In the genomic region with DNA sequence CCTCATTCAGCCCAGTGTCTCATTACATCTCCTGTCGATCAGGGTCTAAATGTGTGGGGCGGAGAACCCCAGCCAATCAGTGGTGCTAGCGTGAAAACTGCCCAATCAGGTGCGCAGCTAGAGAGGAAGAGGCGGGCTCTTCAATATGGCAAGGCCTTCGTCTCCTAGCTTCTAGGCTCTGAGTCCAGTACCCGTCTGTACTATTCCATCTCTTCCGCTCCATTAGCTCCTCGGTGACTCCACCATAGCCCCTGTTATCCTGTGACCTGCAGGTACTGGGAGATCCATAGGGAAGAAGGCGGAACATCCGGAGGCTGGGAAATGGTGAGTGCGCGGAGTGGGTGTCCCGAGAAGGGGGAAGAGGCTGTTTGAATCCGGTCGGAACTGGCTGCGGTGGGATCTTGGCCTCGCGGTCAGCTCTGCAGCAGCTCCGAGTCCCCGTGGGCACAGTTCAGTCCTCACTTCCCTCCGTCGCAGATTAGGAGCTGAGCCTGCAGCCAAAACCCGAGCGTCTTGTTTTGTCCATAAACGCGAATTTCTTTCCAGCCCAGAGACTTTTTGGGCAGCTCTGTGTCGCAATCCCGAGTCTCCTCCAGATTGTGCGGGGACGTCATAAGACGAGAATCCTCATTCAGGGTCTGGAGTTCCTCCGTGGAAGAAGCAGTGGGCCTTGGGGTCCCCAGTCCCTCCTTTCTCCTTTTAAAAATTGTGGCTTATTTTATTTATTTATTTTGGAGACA, we compare ENCODE assay signal across 8 cellular contexts. TPM values are rescaled to one million over a fixed set of nuclear protein-coding genes. Genes with fewer than 3 reads are reported as not detected.
DNase-seq lines count a peak whose midpoint lies in the region; ATAC-seq and TF ChIP-seq lines count a peak whose summit lies in the region.

Gene ZNF727, plus strand, starts transcription at position 134 of the 740 bp plus-strand sequence. Its CDS starts 188 bp downstream, at position 322.

- H3K4me1 ChIP-seq in SK-N-SH (ENCODE audit: control insufficient read depth in 1 of 2, insufficient read depth in 2 of 2, low read depth in 1 of 2, low read length in 1 of 2), result no peaks in the 10 kb centered on the region; a peak in 1 of 4 replicates

- no peak for TF ChIP-seq RAD21 in SK-N-SH (IDR thresholded peaks at IDR 0.05; ENCODE audit: low read length)

- H3K9me2 ChIP-seq in SK-N-SH, result peaks cover 7% of the 10 kb centered on the region; the same call in 1 of the 2 replicates

- no peaks in the 10 kb centered on the region for H4K20me1 ChIP-seq in SK-N-SH (ENCODE audit: insufficient read depth)

- H3K27me3 ChIP-seq in SK-N-SH (ENCODE audit: insufficient read depth), result no peaks in the 10 kb centered on the region

- no peak within 1 kb of the TSS for H3K9ac ChIP-seq in SK-N-SH

- WGBS in SK-N-SH (ENCODE audit: low lambda C conversion rate), result 4% methylated on average over 33 of the region's 33 CpGs

- H3F3A ChIP-seq in SK-N-SH (replicated peaks; ENCODE audit: insufficient read depth), result no peaks in the 10 kb centered on the region

- CTCF ChIA-PET in SK-N-SH (lab: Yijun Ruan, JAX), result no interaction called here

- no peak within 1 kb of the TSS for H3K4me2 ChIP-seq in SK-N-SH

- POLR2A ChIA-PET in SK-N-SH (lab: Yijun Ruan, JAX), result no interaction called here

- DNase-seq in SK-N-SH, result peak; percentile 67
- peak in 57 of 58 donors; percentile 22 to 92 (median 71) for DNase-seq in anterior cingulate cortex (lab: John Stamatoyannopoulos, UW)
- peak; percentile 91 for DNase-seq in midbrain (lab: John Stamatoyannopoulos, UW)
- peak; percentile 95 for DNase-seq in superior temporal gyrus (ENCODE audit: extremely low spot score)
- DNase-seq in amniotic stem cell (lab: John Stamatoyannopoulos, UW), result no peak

- H2AFZ ChIP-seq in SK-N-SH (ENCODE audit: low read depth), result no peak within 1 kb of the TSS

- H3K9me3 ChIP-seq in SK-N-SH, result peaks cover 11% of the 10 kb centered on the region

- no peaks in the 10 kb centered on the region for H3K36me3 ChIP-seq in SK-N-SH (replicated peaks in 1 of 2; ENCODE audit: control insufficient read depth in 1 of 2, insufficient read depth in 2 of 2, low read length in 1 of 2)

- TF ChIP-seq EP300 in SK-N-SH (IDR thresholded peaks at IDR 0.05; ENCODE audit: borderline replicate concordance in 1 of 2, low read depth in 1 of 2, low read length in 1 of 2), result no peak

- no peak for TF ChIP-seq CTCF in SK-N-SH (IDR thresholded peaks at IDR 0.05)

- H3K4me3 ChIP-seq in SK-N-SH (ENCODE audit: low read depth in 2 of 2, low read length in 1 of 2), result peak within 1 kb of the TSS in 1 of 2 experiments; percentile 30; a peak in 2 of 4 replicates

- peak within 1 kb of the TSS in 1 of 2 experiments; percentile 65; a peak in 2 of 4 replicates for H3K27ac ChIP-seq in SK-N-SH (ENCODE audit: low read depth in 2 of 2, low read length in 1 of 2)

- H3K79me2 ChIP-seq in SK-N-SH (ENCODE audit: insufficient read depth), result no peaks in the 10 kb centered on the region

- ATAC-seq in SK-N-SH treated with all-trans-retinoic acid at 6 μM for 48 hours (no peak), HG02973 (IDR thresholded peaks at IDR 0.05; ENCODE audit: unreplicated experiment) (no peak), GM21515 (IDR thresholded peaks at IDR 0.05; ENCODE audit: unreplicated experiment) (no peak)

TF ChIP-seq in SK-N-SH, 30 proteins besides CTCF, POLR2A, EP300 and RAD21:
- TF ChIP-seq SIN3A (IDR thresholded peaks at IDR 0.05; ENCODE audit: borderline replicate concordance, low read depth, low read length), result no peak

TF ChIP-seq in SK-N-SH treated with all-trans-retinoic acid at 6 μM for 48 hours, 23 proteins besides CTCF, POLR2A, EP300 and RAD21:
- TF ChIP-seq TCF4 (CRISPR knock-in tag; IDR thresholded peaks at IDR 0.05; ENCODE audit: borderline replicate concordance) (no peak), GLIS3 (CRISPR knock-in tag; IDR thresholded peaks at IDR 0.05) (no peak), ZNF70 (CRISPR knock-in tag; IDR thresholded peaks at IDR 0.05) (no peak), TOX (CRISPR knock-in tag; IDR thresholded peaks at IDR 0.05; ENCODE audit: borderline replicate concordance) (no peak), ESRRG (CRISPR knock-in tag; IDR thresholded peaks at IDR 0.05) (no peak), ISL1 (CRISPR knock-in tag; IDR thresholded peaks at IDR 0.05) (no peak), ZNF565 (CRISPR knock-in tag; conservative IDR thresholded peaks at IDR 0.05; ENCODE audit: low read depth) (no peak), ARNTL (CRISPR knock-in tag; IDR thresholded peaks at IDR 0.05; ENCODE audit: borderline replicate concordance, low read depth) (no peak), ZC3H10 (CRISPR knock-in tag; IDR thresholded peaks at IDR 0.05) (no peak), ZNF8 (CRISPR knock-in tag; IDR thresholded peaks at IDR 0.05) (no peak), PPARA (CRISPR knock-in tag; IDR thresholded peaks at IDR 0.05; ENCODE audit: borderline replicate concordance) (no peak), RARB (CRISPR knock-in tag; IDR thresholded peaks at IDR 0.05) (no peak)
- TF ChIP-seq, protein P1, sequence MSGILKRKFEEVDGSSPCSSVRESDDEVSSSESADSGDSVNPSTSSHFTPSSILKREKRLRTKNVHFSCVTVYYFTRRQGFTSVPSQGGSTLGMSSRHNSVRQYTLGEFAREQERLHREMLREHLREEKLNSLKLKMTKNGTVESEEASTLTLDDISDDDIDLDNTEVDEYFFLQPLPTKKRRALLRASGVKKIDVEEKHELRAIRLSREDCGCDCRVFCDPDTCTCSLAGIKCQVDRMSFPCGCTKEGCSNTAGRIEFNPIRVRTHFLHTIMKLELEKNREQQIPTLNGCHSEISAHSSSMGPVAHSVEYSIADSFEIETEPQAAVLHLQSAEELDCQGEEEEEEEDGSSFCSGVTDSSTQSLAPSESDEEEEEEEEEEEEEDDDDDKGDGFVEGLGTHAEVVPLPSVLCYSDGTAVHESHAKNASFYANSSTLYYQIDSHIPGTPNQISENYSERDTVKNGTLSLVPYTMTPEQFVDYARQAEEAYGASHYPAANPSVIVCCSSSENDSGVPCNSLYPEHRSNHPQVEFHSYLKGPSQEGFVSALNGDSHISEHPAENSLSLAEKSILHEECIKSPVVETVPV (CRISPR knock-in tag; IDR thresholded peaks at IDR 0.05), result no peak
- TF ChIP-seq, protein P2, sequence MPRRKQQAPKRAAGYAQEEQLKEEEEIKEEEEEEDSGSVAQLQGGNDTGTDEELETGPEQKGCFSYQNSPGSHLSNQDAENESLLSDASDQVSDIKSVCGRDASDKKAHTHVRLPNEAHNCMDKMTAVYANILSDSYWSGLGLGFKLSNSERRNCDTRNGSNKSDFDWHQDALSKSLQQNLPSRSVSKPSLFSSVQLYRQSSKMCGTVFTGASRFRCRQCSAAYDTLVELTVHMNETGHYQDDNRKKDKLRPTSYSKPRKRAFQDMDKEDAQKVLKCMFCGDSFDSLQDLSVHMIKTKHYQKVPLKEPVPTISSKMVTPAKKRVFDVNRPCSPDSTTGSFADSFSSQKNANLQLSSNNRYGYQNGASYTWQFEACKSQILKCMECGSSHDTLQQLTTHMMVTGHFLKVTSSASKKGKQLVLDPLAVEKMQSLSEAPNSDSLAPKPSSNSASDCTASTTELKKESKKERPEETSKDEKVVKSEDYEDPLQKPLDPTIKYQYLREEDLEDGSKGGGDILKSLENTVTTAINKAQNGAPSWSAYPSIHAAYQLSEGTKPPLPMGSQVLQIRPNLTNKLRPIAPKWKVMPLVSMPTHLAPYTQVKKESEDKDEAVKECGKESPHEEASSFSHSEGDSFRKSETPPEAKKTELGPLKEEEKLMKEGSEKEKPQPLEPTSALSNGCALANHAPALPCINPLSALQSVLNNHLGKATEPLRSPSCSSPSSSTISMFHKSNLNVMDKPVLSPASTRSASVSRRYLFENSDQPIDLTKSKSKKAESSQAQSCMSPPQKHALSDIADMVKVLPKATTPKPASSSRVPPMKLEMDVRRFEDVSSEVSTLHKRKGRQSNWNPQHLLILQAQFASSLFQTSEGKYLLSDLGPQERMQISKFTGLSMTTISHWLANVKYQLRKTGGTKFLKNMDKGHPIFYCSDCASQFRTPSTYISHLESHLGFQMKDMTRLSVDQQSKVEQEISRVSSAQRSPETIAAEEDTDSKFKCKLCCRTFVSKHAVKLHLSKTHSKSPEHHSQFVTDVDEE (CRISPR knock-in tag; IDR thresholded peaks at IDR 0.05), result no peak
- TF ChIP-seq, protein P3, sequence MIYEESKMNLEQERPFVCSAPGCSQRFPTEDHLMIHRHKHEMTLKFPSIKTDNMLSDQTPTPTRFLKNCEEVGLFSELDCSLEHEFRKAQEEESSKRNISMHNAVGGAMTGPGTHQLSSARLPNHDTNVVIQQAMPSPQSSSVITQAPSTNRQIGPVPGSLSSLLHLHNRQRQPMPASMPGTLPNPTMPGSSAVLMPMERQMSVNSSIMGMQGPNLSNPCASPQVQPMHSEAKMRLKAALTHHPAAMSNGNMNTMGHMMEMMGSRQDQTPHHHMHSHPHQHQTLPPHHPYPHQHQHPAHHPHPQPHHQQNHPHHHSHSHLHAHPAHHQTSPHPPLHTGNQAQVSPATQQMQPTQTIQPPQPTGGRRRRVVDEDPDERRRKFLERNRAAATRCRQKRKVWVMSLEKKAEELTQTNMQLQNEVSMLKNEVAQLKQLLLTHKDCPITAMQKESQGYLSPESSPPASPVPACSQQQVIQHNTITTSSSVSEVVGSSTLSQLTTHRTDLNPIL (CRISPR knock-in tag; IDR thresholded peaks at IDR 0.05; ENCODE audit: low read depth), result no peak
- TF ChIP-seq, protein P4, sequence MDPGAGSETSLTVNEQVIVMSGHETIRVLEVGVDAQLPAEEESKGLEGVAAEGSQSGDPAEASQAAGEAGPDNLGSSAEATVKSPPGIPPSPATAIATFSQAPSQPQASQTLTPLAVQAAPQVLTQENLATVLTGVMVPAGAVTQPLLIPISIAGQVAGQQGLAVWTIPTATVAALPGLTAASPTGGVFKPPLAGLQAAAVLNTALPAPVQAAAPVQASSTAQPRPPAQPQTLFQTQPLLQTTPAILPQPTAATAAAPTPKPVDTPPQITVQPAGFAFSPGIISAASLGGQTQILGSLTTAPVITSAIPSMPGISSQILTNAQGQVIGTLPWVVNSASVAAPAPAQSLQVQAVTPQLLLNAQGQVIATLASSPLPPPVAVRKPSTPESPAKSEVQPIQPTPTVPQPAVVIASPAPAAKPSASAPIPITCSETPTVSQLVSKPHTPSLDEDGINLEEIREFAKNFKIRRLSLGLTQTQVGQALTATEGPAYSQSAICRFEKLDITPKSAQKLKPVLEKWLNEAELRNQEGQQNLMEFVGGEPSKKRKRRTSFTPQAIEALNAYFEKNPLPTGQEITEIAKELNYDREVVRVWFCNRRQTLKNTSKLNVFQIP (CRISPR knock-in tag; IDR thresholded peaks at IDR 0.05; ENCODE audit: borderline replicate concordance, low read depth), result no peak

RNA-seq across cellular contexts. Expression of gene ZNF727, which starts in this region (rescaled TPM):
- polyA plus RNA-seq in SK-N-SH (2012; rRNA removed), result not detected in 2 replicates
- polyA plus RNA-seq in SK-N-SH (2012; cell fraction: cytosol; rRNA removed), result 0.05 TPM in 2 replicates
- 0.05 TPM in 1 of 2 replicates, not detected in the other for polyA plus RNA-seq in SK-N-SH (2012; cell fraction: nucleus; rRNA removed)

Comparison
In these comparisons a context has a peak if more than half of its experiments do, and no peak if none do; other contexts are left out.
1. Peak in DNase-seq in SK-N-SH; RNA of the gene not detected or under 1 TPM.